ENCODE assay signal across 10 cellular contexts in the genomic region with DNA sequence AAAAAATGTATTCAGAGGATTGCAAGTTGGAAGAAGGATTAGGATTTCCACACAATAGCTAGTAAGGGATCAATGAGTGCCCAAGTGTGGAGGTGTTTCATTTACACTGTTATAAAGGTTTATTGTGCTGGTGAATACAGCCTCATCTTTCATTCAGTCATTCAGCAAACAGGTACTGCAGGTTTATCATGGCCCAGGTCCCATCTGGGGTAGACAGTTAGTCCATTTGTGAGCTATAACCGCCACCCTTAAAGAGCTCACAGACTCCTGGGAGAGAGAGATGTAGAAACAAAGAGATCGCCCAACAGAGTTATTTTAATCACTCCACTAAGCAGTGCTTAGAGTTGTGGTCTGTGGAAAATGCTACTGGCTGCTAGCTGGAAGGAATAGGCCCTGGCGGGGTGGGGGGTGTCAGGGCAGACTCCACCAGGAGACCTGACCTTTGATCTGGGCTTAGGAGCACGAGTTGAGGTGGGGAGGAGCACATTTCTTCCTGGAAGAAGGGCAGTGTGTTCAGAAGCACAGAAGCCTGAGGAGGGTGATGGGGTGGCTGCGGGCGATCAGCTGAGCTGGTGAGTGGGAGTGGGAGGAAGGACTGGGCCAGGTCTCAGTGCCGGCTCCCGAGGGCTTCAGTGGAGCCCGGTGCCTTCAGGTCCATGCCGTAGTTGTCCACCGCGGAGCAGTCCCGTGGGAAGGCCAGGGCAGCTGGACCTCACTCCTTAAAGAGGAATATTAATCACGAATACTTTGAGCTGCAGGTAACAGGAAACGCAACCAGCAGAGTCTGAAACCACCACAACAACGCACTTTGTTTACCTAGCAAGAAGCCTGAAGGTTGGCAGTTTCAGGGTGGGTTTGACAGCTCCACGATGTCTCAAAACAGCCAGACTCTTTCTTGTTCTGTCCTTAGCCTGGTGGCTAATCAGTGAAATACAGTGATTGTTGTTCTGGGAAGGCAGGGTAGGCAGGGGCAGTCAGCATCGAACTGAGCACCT. TPM values are rescaled to one million over a fixed set of nuclear protein-coding genes. Genes with fewer than 3 reads are reported as not detected.
DNase-seq lines count a peak whose midpoint lies in the region; ATAC-seq and TF ChIP-seq lines count a peak whose summit lies in the region.
"Had no signal": no experiment of that assay in that cellular context is flagged by ENCODE, and none has a peak within 500 bp of the region (broad histone marks: within the 10 kb centered on the region; RNA-seq: fewer than 3 reads in every experiment).

No MANE protein-coding gene starts in this region.

- H3K4me1 ChIP-seq in CD4-positive, CD25-positive, alpha-beta regulatory T cell (ENCODE audit: control insufficient read depth, insufficient read depth, low read length, poor library complexity, severe bottlenecking): peaks cover 95% of the 10 kb centered on the region
- H3K4me1 ChIP-seq in ascending aorta (peaks cover 5 to 36% of the 10 kb centered on the region in 2 donors), mucosa of rectum (ENCODE audit: control insufficient read depth in 2 of 2, insufficient read depth in 2 of 2, low read length in 2 of 2) (peaks cover 45 to 47% of the 10 kb centered on the region in 2 donors), testis (peaks cover 5% of the 10 kb centered on the region)

- H3K36me3 ChIP-seq in CD4-positive, CD25-positive, alpha-beta regulatory T cell (ENCODE audit: control insufficient read depth, insufficient read depth, low read length): no peaks in the 10 kb centered on the region
- H3K36me3 ChIP-seq in ascending aorta: no peaks in the 10 kb centered on the region
- H3K36me3 ChIP-seq in mucosa of rectum (ENCODE audit: control insufficient read depth in 2 of 2, insufficient read depth in 2 of 2, low read length in 2 of 2): no peaks in the 10 kb centered on the region
- H3K36me3 ChIP-seq in testis (ENCODE audit: low read depth, missing control alignments): no peaks in the 10 kb centered on the region

- peak overlapping the region; percentile 20 to 91 (median 84) for H3K4me3 Mint-ChIP-seq in CD4-positive, CD25-positive, alpha-beta regulatory T cell
- no peak overlapping the region for H3K4me3 Mint-ChIP-seq in HFFc6

- peak overlapping the region; percentile 89 to 96 (median 90) for H3K27ac Mint-ChIP-seq in CD4-positive, CD25-positive, alpha-beta regulatory T cell
- peak overlapping the region; percentile 12 for H3K27ac Mint-ChIP-seq in HFFc6

- H3K9ac ChIP-seq in mucosa of rectum (ENCODE audit: low read depth in 1 of 2, low read length in 2 of 2): peak overlapping the region in 1 of 2 donors; percentile 55

- ATAC-seq in CD4-positive, CD25-positive, alpha-beta regulatory T cell (ENCODE audit: low read depth in 2 of 2): no peak
- no peak for ATAC-seq in HG02678 (IDR thresholded peaks at IDR 0.05; ENCODE audit: unreplicated experiment)

- peaks cover 0 to 2% (median 0%) of the 10 kb centered on the region in 7 donors for H3K9me3 Mint-ChIP-seq in CD4-positive, CD25-positive, alpha-beta regulatory T cell
- no peaks in the 10 kb centered on the region for H3K9me3 Mint-ChIP-seq in HFFc6

- peak overlapping the region; percentile 70 for H3K4me3 ChIP-seq in CD4-positive, CD25-positive, alpha-beta regulatory T cell (ENCODE audit: low read depth, low read length)
- no peak overlapping the region for H3K4me3 ChIP-seq in ascending aorta
- H3K4me3 ChIP-seq in mucosa of rectum (ENCODE audit: low read length in 2 of 2): peak overlapping the region; percentile 18 to 53
- no peak overlapping the region for H3K4me3 ChIP-seq in testis

- WGBS in testis, 2 donors: 65 to 68% methylated on average over 13 to 18 of the region's 18 CpGs

- H3K9me3 ChIP-seq in CD4-positive, CD25-positive, alpha-beta regulatory T cell (ENCODE audit: control insufficient read depth in 2 of 2, low read length in 2 of 2): no peaks in the 10 kb centered on the region
- H3K9me3 ChIP-seq in ascending aorta: no peaks in the 10 kb centered on the region
- no peaks in the 10 kb centered on the region for H3K9me3 ChIP-seq in mucosa of rectum (ENCODE audit: control insufficient read depth in 2 of 2, low read length in 2 of 2)
- no peaks in the 10 kb centered on the region for H3K9me3 ChIP-seq in testis

- DNase-seq in CD4-positive, CD25-positive, alpha-beta regulatory T cell: peak in 1 of 3 donors; percentile 68
- DNase-seq in HFFc6 (no peak), ascending aorta (ENCODE audit: low spot score in 2 of 2) (peak in 1 of 2 donors; percentile 58), cortex of kidney (lab: John Stamatoyannopoulos, UW) (no peak), superior temporal gyrus (ENCODE audit: extremely low spot score) (no peak), testis (no peak)
- DNase-seq: islet precursor cell, NCI-H2081 had no signal

- intact Hi-C loops in ascending aorta (cut with DNase I) (no loop called here), testis (cut with DNase I; ENCODE audit: low total_unique reads) (no loop called here)

- no peak for TF ChIP-seq CTCF in HFFc6 (IDR thresholded peaks at IDR 0.05)
- no peak for TF ChIP-seq CTCF in ascending aorta (IDR thresholded peaks at IDR 0.05)
- no peak for TF ChIP-seq CTCF in testis (IDR thresholded peaks at IDR 0.05)

- H3K27me3 Mint-ChIP-seq in CD4-positive, CD25-positive, alpha-beta regulatory T cell: no peaks in the 10 kb centered on the region
- H3K27me3 Mint-ChIP-seq in HFFc6 (ENCODE audit: insufficient read depth): peaks cover 1% of the 10 kb centered on the region

- H3K4me1 Mint-ChIP-seq in CD4-positive, CD25-positive, alpha-beta regulatory T cell: peaks cover 33 to 100% (median 76%) of the 10 kb centered on the region in 4 donors
- H3K4me1 Mint-ChIP-seq in HFFc6 (ENCODE audit: low read depth): peaks cover 64% of the 10 kb centered on the region

- TF ChIP-seq POLR2A in testis (IDR thresholded peaks at IDR 0.05): no peak

- H3K36me3 Mint-ChIP-seq in CD4-positive, CD25-positive, alpha-beta regulatory T cell: peaks cover 5% of the 10 kb centered on the region
- no peaks in the 10 kb centered on the region for H3K36me3 Mint-ChIP-seq in HFFc6 (ENCODE audit: low read depth)

- no peaks in the 10 kb centered on the region for H3K27me3 ChIP-seq in CD4-positive, CD25-positive, alpha-beta regulatory T cell (ENCODE audit: control insufficient read depth, insufficient read depth, low read length)
- H3K27me3 ChIP-seq in ascending aorta: no peaks in the 10 kb centered on the region
- H3K27me3 ChIP-seq in mucosa of rectum (ENCODE audit: control insufficient read depth in 2 of 2, insufficient read depth in 2 of 2, low read length in 2 of 2): no peaks in the 10 kb centered on the region
- H3K27me3 ChIP-seq in testis: no peaks in the 10 kb centered on the region

- peak overlapping the region; percentile 47 for H3K27ac ChIP-seq in CD4-positive, CD25-positive, alpha-beta regulatory T cell (ENCODE audit: insufficient read depth, low read length, poor library complexity, severe bottlenecking)
- H3K27ac ChIP-seq in ascending aorta (peak overlapping the region; percentile 2 to 22), mucosa of rectum (ENCODE audit: low read depth in 2 of 2, low read length in 2 of 2) (peak overlapping the region; percentile 64 to 65), testis (no peak overlapping the region)

RNA-seq across cellular contexts. Expression of a gene that starts 11.2 kb away (rescaled TPM):
- 194 TPM for total RNA-seq in CD4-positive, CD25-positive, alpha-beta regulatory T cell
- polyA plus RNA-seq in CD4-positive, CD25-positive, alpha-beta regulatory T cell: 10 to 100 TPM; 54.8 to 73.4 (median 64.9) TPM
- 10 to 100 TPM; 34.2 to 47.2 (median 44.6) TPM for total RNA-seq in HFFc6 (2021; fragmentation: NEBNext Ultra II Directional; extraction: Animal tissue kit (Norgen Biotek cat#: 25700))
- total RNA-seq in ascending aorta (84.4 TPM), testis (10 to 100 TPM; 66.2 to 68.0 TPM)
- polyA plus RNA-seq in testis (ENCODE audit: insufficient read depth, low read depth, low replicate concordance): 65.7 TPM

RNA-seq across cellular contexts. Expression of a gene that starts 53.6 kb away (rescaled TPM):
- total RNA-seq in CD4-positive, CD25-positive, alpha-beta regulatory T cell: 48.4 TPM
- polyA plus RNA-seq in CD4-positive, CD25-positive, alpha-beta regulatory T cell: 10 to 100 TPM; 16.1 to 19.7 (median 17.3) TPM
- 10 to 100 TPM; 20.2 to 26.0 (median 24.4) TPM for total RNA-seq in HFFc6 (2021; fragmentation: NEBNext Ultra II Directional; extraction: Animal tissue kit (Norgen Biotek cat#: 25700))
- total RNA-seq in ascending aorta (6.8 TPM), testis (10 to 100 TPM; 58.7 to 63.4 TPM)
- polyA plus RNA-seq in testis (ENCODE audit: insufficient read depth, low read depth, low replicate concordance): 26.5 TPM

Comparison
In these comparisons a context has a peak if more than half of its experiments do, and no peak if none do; other contexts are left out.
1. H3K27ac ChIP-seq: peak in CD4-positive, CD25-positive, alpha-beta regulatory T cell (single experiment), ascending aorta (2 of 2) and mucosa of rectum (2 of 2); none in testis (0 of 2).
2. H3K4me3 ChIP-seq: peak in CD4-positive, CD25-positive, alpha-beta regulatory T cell (single experiment) and mucosa of rectum (2 of 2); none in ascending aorta (0 of 2) and testis (0 of 2).